In genomic region chr16:15646557-15647342, GRCh38 we compare ENCODE assay signal across 1 cellular context.
A peak's percentile ranks its signal among the peaks of the same experiment; 100 is the strongest.
TF ChIP-seq lines count a peak whose summit lies in the region.

No MANE protein-coding gene starts in this region.

TF ChIP-seq in HepG2, 621 proteins besides CTCF, POLR2A, EP300 and RAD21:
- TF ChIP-seq ZNF883 (CRISPR knock-in tag; IDR thresholded peaks at IDR 0.05; ENCODE audit: not compliant biosample characterization) = peak; percentile 48
- TF ChIP-seq ETV5 (CRISPR knock-in tag; IDR thresholded peaks at IDR 0.05; ENCODE audit: borderline replicate concordance) = 0 out of 2 replicates have a peak, but pooled peaks have one; percentile 4
TF ChIP-seq in HepG2: peak in this region for 2; not testable (repeated sequence) for 619.
